ENCODE assay signal across 11 cellular contexts in genomic region chr18:9918016-9918680, GRCh38. TPM values are rescaled to one million over a fixed set of nuclear protein-coding genes. Genes with fewer than 3 reads are reported as not detected.
DNase-seq lines count a peak whose midpoint lies in the region; ATAC-seq, FAIRE-seq and TF ChIP-seq lines count a peak whose summit lies in the region.
"Had no signal": no experiment of that assay in that cellular context is flagged by ENCODE, and none has a peak within 500 bp of the region (broad histone marks: within the 10 kb centered on the region; RNA-seq: fewer than 3 reads in every experiment).

No MANE protein-coding gene starts in this region.

- H3K9me3 ChIP-seq in HepG2 (ENCODE audit: low read length) = no peaks in the 10 kb centered on the region
- H3K9me3 ChIP-seq in right lobe of liver = no peaks in the 10 kb centered on the region

- H3K4me1 ChIP-seq in HepG2 (ENCODE audit: insufficient read depth, low read length) (peaks cover 69% of the 10 kb centered on the region), right lobe of liver (peaks cover 0 to 53% (median 23%) of the 10 kb centered on the region in 4 donors)

- H3K4me2 ChIP-seq in HepG2 (ENCODE audit: low read depth, low read length) = peak overlapping the region; percentile 44

- intact Hi-C loops in HepG2 (cut with micrococcal nuclease; ENCODE audit: unreplicated experiment) = loop anchor here (5.0 kb wide), 1 partner anchor 111 kb away; no protein-coding TSS in a partner anchor
- intact Hi-C loops in right lobe of liver (cut with DNase I) = no loop called here

- no peak for FAIRE-seq in HepG2 (lab: Jason Lieb, UNC)
- no peak for FAIRE-seq in urothelium cell line (lab: Jason Lieb, UNC)

- CTCF ChIA-PET in HepG2 (lab: Yijun Ruan, JAX; ENCODE audit: low intra/inter-chr PET ratio, low total read pairs) = no interaction called here

- TF ChIP-seq POLR2A in HepG2 (IDR thresholded peaks at IDR 0.05; ENCODE audit: insufficient read depth in 1 of 2, low read depth in 2 of 2, low read length in 2 of 2) = no peak
- no peak for TF ChIP-seq POLR2A in right lobe of liver (IDR thresholded peaks at IDR 0.05)

- H3K27ac ChIP-seq in HepG2 (ENCODE audit: extremely low read length, insufficient read depth, low read length) = peak overlapping the region; percentile 32
- H3K27ac ChIP-seq in right lobe of liver = no peak overlapping the region
- H3K27ac ChIP-seq: HL-60 had no signal

- in situ Hi-C loops in HepG2 (cut with HindIII; ENCODE audit: extremely low pct_ligation_motif_present, low pct_unique_long_range_greater_than_20kb) = no loop called here

- TF ChIP-seq EP300 in HepG2 (IDR thresholded peaks at IDR 0.05; ENCODE audit: low read depth in 2 of 2, low read length in 2 of 2) (no peak), HepG2 (CRISPR knock-in tag; IDR thresholded peaks at IDR 0.05; ENCODE audit: borderline replicate concordance) (no peak)

- BruUV-seq in HepG2 (replicated peaks; lab: Mats Ljungman, UMichigan) = no TSS peak

- TF ChIP-seq RAD21 in HepG2 (CRISPR knock-in tag; IDR thresholded peaks at IDR 0.05) = no peak

- POLR2A ChIA-PET in HepG2 (lab: Yijun Ruan, JAX) = no interaction called here

- DNase-seq in HepG2 (ENCODE audit: low spot score) = peak; percentile 56
- no peak for DNase-seq in right lobe of liver
- DNase-seq in astrocyte of the hippocampus (ENCODE audit: low read depth, low spot score) = peak; percentile 63
- DNase-seq in kidney epithelial cell (ENCODE audit: low read depth) = peak; percentile 38
- peak; percentile 61 for DNase-seq in urothelium cell line (ENCODE audit: low spot score)
- DNase-seq in DMS 273 (lab: John Stamatoyannopoulos, UW; ENCODE audit: unreplicated experiment) = no peak
- DNase-seq in stimulated activated naive B cell treated with anti-CD40 and anti-IgM and Interleukin-4, amounts not matched to agents 10 μg/mL and 1 μg/mL and 100 μg/mL, for 72 hours = no peak
- DNase-seq in germinal center (ENCODE audit: low spot score) = no peak
- DNase-seq: activated effector memory CD4-positive, alpha-beta T cell treated with anti-CD3 and anti-CD28 coated beads, Interleukin-2, amount 50 U/mL, for 16 hours; NCI-H2227 treated with DMSO at 0.1 percent for 48 hours had no signal

- H2AFZ ChIP-seq in HepG2 (ENCODE audit: low read length) = no peak overlapping the region

- peak overlapping the region in 1 of 3 experiments; percentile 10; a peak in 1 of 6 replicates for H3K4me3 ChIP-seq in HepG2 (replicated peaks in 1 of 3; ENCODE audit: insufficient read depth in 1 of 3, low read depth in 2 of 3, low read length in 3 of 3)
- no peak overlapping the region for H3K4me3 ChIP-seq in right lobe of liver
- H3K4me3 ChIP-seq in kidney epithelial cell (ENCODE audit: low read depth, low read length) = no peak overlapping the region

- H3K4me3 Mint-ChIP-seq in stimulated activated naive B cell treated with anti-CD40 and anti-IgM and Interleukin-4, amounts not matched to agents 10 μg/mL and 1 μg/mL and 100 μg/mL, for 72 hours = no peak overlapping the region

- peaks cover 90% of the 10 kb centered on the region for H3K79me2 ChIP-seq in HepG2 (ENCODE audit: insufficient read depth, low read length)

- H3K27me3 ChIP-seq in HepG2 (ENCODE audit: control insufficient read depth in 1 of 2, insufficient read depth in 2 of 2, low read length in 2 of 2) = no peaks in the 10 kb centered on the region; a peak in 1 of 5 replicates
- H3K27me3 ChIP-seq in right lobe of liver = no peaks in the 10 kb centered on the region
- no peaks in the 10 kb centered on the region for H3K27me3 ChIP-seq in kidney epithelial cell (ENCODE audit: control insufficient read depth, insufficient read depth, low read length)

- H3K9ac ChIP-seq in HepG2 (ENCODE audit: insufficient read depth, low read depth, low read length) = no peak overlapping the region

- ATAC-seq in HepG2 = no peak
- ATAC-seq in right lobe of liver = no peak
- ATAC-seq in stimulated activated naive B cell treated with anti-CD40 and anti-IgM and Interleukin-4, amounts not matched to agents 10 μg/mL and 1 μg/mL and 100 μg/mL, for 72 hours (replicated peaks) = no peak

- TF ChIP-seq CTCF in HepG2 (CRISPR knock-in tag; IDR thresholded peaks at IDR 0.05) = no peak
- TF ChIP-seq CTCF in right lobe of liver (IDR thresholded peaks at IDR 0.05) = no peak
- TF ChIP-seq CTCF in kidney epithelial cell (IDR thresholded peaks at IDR 0.05; ENCODE audit: insufficient read depth, low read length, poor library complexity, severe bottlenecking) = no peak

- H3K36me3 Mint-ChIP-seq in stimulated activated naive B cell treated with anti-CD40 and anti-IgM and Interleukin-4, amounts not matched to agents 10 μg/mL and 1 μg/mL and 100 μg/mL, for 72 hours = peaks cover 3% of the 10 kb centered on the region in 2 donors

- peaks cover 20 to 33% of the 10 kb centered on the region in 2 donors for H3K4me1 Mint-ChIP-seq in stimulated activated naive B cell treated with anti-CD40 and anti-IgM and Interleukin-4, amounts not matched to agents 10 μg/mL and 1 μg/mL and 100 μg/mL, for 72 hours

- no peaks in the 10 kb centered on the region for H3K9me3 Mint-ChIP-seq in stimulated activated naive B cell treated with anti-CD40 and anti-IgM and Interleukin-4, amounts not matched to agents 10 μg/mL and 1 μg/mL and 100 μg/mL, for 72 hours

- H4K20me1 ChIP-seq in HepG2 (ENCODE audit: insufficient read depth, low read length) = peaks cover 84% of the 10 kb centered on the region

- H3K36me3 ChIP-seq in HepG2 (replicated peaks in 1 of 2; ENCODE audit: control insufficient read depth in 1 of 2, insufficient read depth in 2 of 2, low read length in 2 of 2) (0 out of 5 replicates have a peak, but pooled peaks cover 0 to 2% of the 10 kb centered on the region in 2 experiments), right lobe of liver (no peaks in the 10 kb centered on the region), kidney epithelial cell (ENCODE audit: control insufficient read depth, insufficient read depth, low read length) (no peaks in the 10 kb centered on the region)

- no peak overlapping the region for H3K27ac Mint-ChIP-seq in stimulated activated naive B cell treated with anti-CD40 and anti-IgM and Interleukin-4, amounts not matched to agents 10 μg/mL and 1 μg/mL and 100 μg/mL, for 72 hours

- 59% methylated on average over 2 of the region's 2 CpGs for WGBS in HepG2 (ENCODE audit: low lambda C conversion rate)
- 20% methylated on average over 2 of the region's 2 CpGs for WGBS in right lobe of liver (ENCODE audit: insufficient coverage, low coverage, low lambda C conversion rate, missing lambda C conversion rate)

- H3K27me3 Mint-ChIP-seq in stimulated activated naive B cell treated with anti-CD40 and anti-IgM and Interleukin-4, amounts not matched to agents 10 μg/mL and 1 μg/mL and 100 μg/mL, for 72 hours = no peaks in the 10 kb centered on the region

RNA-seq across cellular contexts. Expression of gene VAPA, which starts 4.3 kb away (rescaled TPM):
- total RNA-seq in HepG2 (2016; rRNA removed; fragmentation: Illumina TruSeq; extraction: Trizol) (294 and 375 TPM in 2 replicates), right lobe of liver (100 to 1,000 TPM in 2 of 6 experiments, 10 to 100 TPM in 4; 69.6 to 149 (median 90.7) TPM), kidney epithelial cell (169 and 173 TPM in 2 replicates)
- total RNA-seq in HepG2 (2016; cell fraction: cytosol; rRNA removed; fragmentation: Illumina TruSeq; extraction: Trizol; ENCODE audit: low read depth) = 264 and 266 TPM in 2 replicates
- 297 and 387 TPM in 2 replicates for total RNA-seq in HepG2 (2016; cell fraction: insoluble cytoplasmic fraction; rRNA removed; fragmentation: Illumina TruSeq; extraction: Trizol)
- total RNA-seq in HepG2 (2016; cell fraction: membrane; rRNA removed; fragmentation: Illumina TruSeq; extraction: Trizol) = 204 and 205 TPM in 2 replicates
- 154 and 169 TPM in 2 replicates for total RNA-seq in HepG2 (2016; cell fraction: nucleus; rRNA removed; fragmentation: Illumina TruSeq; extraction: Trizol)
- 135 and 167 TPM in 2 replicates for polyA plus RNA-seq in HepG2 (2011; rRNA removed)
- 88.4 and 143 TPM in 2 replicates for polyA plus RNA-seq in HepG2 (2011; cell fraction: cytosol; rRNA removed)
- polyA plus RNA-seq in HepG2 (2011; cell fraction: nucleus; rRNA removed) = 42.2 and 58.3 TPM in 2 replicates
- polyA plus RNA-seq in HepG2 (2012) = 139 and 149 TPM in 2 replicates
- 89.1 and 105 TPM in 2 replicates for polyA plus RNA-seq in HepG2 (2016; cell fraction: cytosol; fragmentation: Illumina TruSeq; extraction: Trizol; ENCODE audit: low read depth)
- polyA plus RNA-seq in HepG2 (2016; cell fraction: insoluble cytoplasmic fraction; fragmentation: Illumina TruSeq; extraction: Trizol; ENCODE audit: low read depth) = 426 and 427 TPM in 2 replicates
- polyA plus RNA-seq in HepG2 (2016; cell fraction: membrane; fragmentation: Illumina TruSeq; extraction: Trizol; ENCODE audit: low read depth) = 141 and 145 TPM in 2 replicates
- polyA plus RNA-seq in HepG2 (2016; cell fraction: nucleus; fragmentation: Illumina TruSeq; extraction: Trizol; ENCODE audit: insufficient read depth, low read depth) = 175 and 198 TPM in 2 replicates
- 70.7 and 89.7 TPM in 2 replicates for polyA minus RNA-seq in HepG2 (2011; rRNA and poly(A)+ RNA removed; ENCODE audit: low replicate concordance)
- polyA minus RNA-seq in HepG2 (2011; cell fraction: cytosol; rRNA and poly(A)+ RNA removed) = 146 and 183 TPM in 2 replicates
- polyA minus RNA-seq in HepG2 (2011; cell fraction: nucleus; rRNA and poly(A)+ RNA removed) = 140 and 144 TPM in 2 replicates

RNA-seq across cellular contexts. Expression of gene TXNDC2, which starts 32.4 kb away (rescaled TPM):
- total RNA-seq in HepG2 (2016; rRNA removed; fragmentation: Illumina TruSeq; extraction: Trizol) (not detected in 2 replicates), right lobe of liver (not detected), kidney epithelial cell (not detected in 2 replicates)
- not detected in 2 replicates for total RNA-seq in HepG2 (2016; cell fraction: cytosol; rRNA removed; fragmentation: Illumina TruSeq; extraction: Trizol; ENCODE audit: low read depth)
- not detected in 2 replicates for total RNA-seq in HepG2 (2016; cell fraction: insoluble cytoplasmic fraction; rRNA removed; fragmentation: Illumina TruSeq; extraction: Trizol)
- total RNA-seq in HepG2 (2016; cell fraction: membrane; rRNA removed; fragmentation: Illumina TruSeq; extraction: Trizol) = not detected in 2 replicates
- total RNA-seq in HepG2 (2016; cell fraction: nucleus; rRNA removed; fragmentation: Illumina TruSeq; extraction: Trizol) = not detected in 2 replicates
- polyA plus RNA-seq in HepG2 (2011; rRNA removed) = not detected in 2 replicates
- not detected in 2 replicates for polyA plus RNA-seq in HepG2 (2011; cell fraction: cytosol; rRNA removed)
- polyA plus RNA-seq in HepG2 (2011; cell fraction: nucleus; rRNA removed) = 0.09 TPM in 1 of 2 replicates, not detected in the other
- polyA plus RNA-seq in HepG2 (2012) = 0.08 TPM in 1 of 2 replicates, not detected in the other
- 0.06 TPM in 1 of 2 replicates, not detected in the other for polyA plus RNA-seq in HepG2 (2016; cell fraction: cytosol; fragmentation: Illumina TruSeq; extraction: Trizol; ENCODE audit: low read depth)
- not detected in 2 replicates for polyA plus RNA-seq in HepG2 (2016; cell fraction: insoluble cytoplasmic fraction; fragmentation: Illumina TruSeq; extraction: Trizol; ENCODE audit: low read depth)
- not detected in 2 replicates for polyA plus RNA-seq in HepG2 (2016; cell fraction: membrane; fragmentation: Illumina TruSeq; extraction: Trizol; ENCODE audit: low read depth)
- polyA plus RNA-seq in HepG2 (2016; cell fraction: nucleus; fragmentation: Illumina TruSeq; extraction: Trizol; ENCODE audit: insufficient read depth, low read depth) = not detected in 2 replicates
- 0.35 TPM in 1 of 2 replicates, not detected in the other for polyA minus RNA-seq in HepG2 (2011; rRNA and poly(A)+ RNA removed; ENCODE audit: low replicate concordance)
- polyA minus RNA-seq in HepG2 (2011; cell fraction: cytosol; rRNA and poly(A)+ RNA removed) = not detected in 2 replicates
- polyA minus RNA-seq in HepG2 (2011; cell fraction: nucleus; rRNA and poly(A)+ RNA removed) = not detected in 2 replicates

Comparison
In these comparisons a context has a peak if more than half of its experiments do, and no peak if none do; other contexts are left out.
1. DNase-seq: peak in HepG2 (single experiment), astrocyte of the hippocampus (single experiment), kidney epithelial cell (single experiment) and urothelium cell line (single experiment); none in right lobe of liver (0 of 3), DMS 273 (single experiment), stimulated activated naive B cell treated with anti-CD40 and anti-IgM and Interleukin-4, amounts not matched to agents 10 μg/mL and 1 μg/mL and 100 μg/mL, for 72 hours (single experiment) and germinal center (single experiment).